7 cellular contexts compared by ENCODE assay signal in the genomic region with DNA sequence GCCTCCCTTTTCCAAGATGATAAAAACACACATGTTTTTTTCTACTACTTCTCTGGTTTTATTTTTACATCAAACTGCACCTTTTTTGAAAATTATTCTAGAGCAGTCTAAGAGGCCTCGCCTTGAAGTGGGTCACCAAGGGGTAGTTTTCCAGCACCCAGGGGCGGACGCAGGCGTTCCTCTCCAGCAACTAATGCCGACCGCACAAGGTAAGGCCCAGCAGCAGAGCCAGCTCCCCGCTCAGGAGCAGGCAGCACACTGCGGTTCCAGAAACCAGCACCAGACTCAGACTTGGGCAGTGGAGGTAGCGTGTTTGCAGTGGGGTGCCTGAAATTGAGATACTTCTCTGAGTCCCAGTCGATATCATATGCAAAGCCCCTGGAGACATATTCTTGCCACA.
"Had no signal": no experiment of that assay in that cellular context is flagged by ENCODE, and none has a peak within 500 bp of the region (broad histone marks: within the 10 kb centered on the region; RNA-seq: fewer than 3 reads in every experiment).

No MANE protein-coding gene starts in this region.

- H3K4me1 ChIP-seq: HAP-1 had no signal

- DNase-seq: GOT3, HFFc6 had no signal

- H3K9me3 Mint-ChIP-seq: HFFc6, IgD-negative memory B cell had no signal

- ATAC-seq: HCT116, HepG2 had no signal

- H3K27me3 Mint-ChIP-seq: IgD-negative memory B cell had no signal

- H3K27ac ChIP-seq: HL-60 had no signal

- H3K9me3 ChIP-seq: HAP-1 had no signal

- H3K4me3 ChIP-seq: HAP-1 had no signal

- H3K4me3 Mint-ChIP-seq: HFFc6, IgD-negative memory B cell had no signal

- H3K27ac Mint-ChIP-seq: HFFc6, IgD-negative memory B cell had no signal
